In the genomic region with DNA sequence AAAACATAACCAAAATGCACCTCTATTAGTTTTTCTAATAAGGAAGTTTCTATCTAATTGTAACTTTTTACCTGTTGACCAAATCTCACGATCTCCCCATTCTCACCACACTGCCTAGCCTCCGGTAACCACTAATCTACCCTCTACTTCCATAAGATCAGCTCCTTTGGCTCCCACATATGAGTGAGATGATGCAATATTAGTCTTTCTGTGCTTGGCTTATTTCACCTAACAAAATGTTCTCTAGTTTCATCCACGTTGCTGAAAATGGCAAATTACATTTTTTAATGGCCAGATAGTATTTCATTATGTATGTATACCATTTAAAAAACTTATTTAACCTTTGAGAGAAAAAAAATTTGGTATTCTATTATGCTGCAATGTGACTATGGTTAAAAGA, we compare ENCODE assay signal across 31 cellular contexts.
"Had no signal": no experiment of that assay in that cellular context is flagged by ENCODE, and none has a peak within 500 bp of the region (broad histone marks: within the 10 kb centered on the region; RNA-seq: fewer than 3 reads in every experiment).

No MANE protein-coding gene starts in this region.

- H3K27me3 ChIP-seq: adrenal gland, body of pancreas, brain microvascular endothelial cell had no signal

- H3K36me3 ChIP-seq: adrenal gland, brain microvascular endothelial cell, breast epithelium had no signal

- ATAC-seq: activated CD8-positive, alpha-beta T cell treated with anti-CD3 and anti-CD28 coated beads for 36 hours; activated naive CD4-positive, alpha-beta T cell treated with anti-CD3 and anti-CD28 coated beads, Interleukin-2, amount 50 U/mL, for 72 hours; activated T-cell treated with anti-CD3 and anti-CD28 coated beads, Interleukin-2, amount 50 U/mL, for 4 hours; activated T-cell treated with anti-CD3 and anti-CD28 coated beads, Interleukin-2, amount 50 U/mL, for 72 hours; activated T-helper 17 cell treated with anti-CD3 and anti-CD28 coated beads, Interleukin-2, amount 50 U/mL, for 72 hours; body of pancreas had no signal

- H3K4me1 ChIP-seq: adrenal gland, body of pancreas, breast epithelium had no signal

- H3K4me3 ChIP-seq: adrenal gland, body of pancreas, breast epithelium had no signal

- DNase-seq: activated B cell treated with CpG ODN at 0.5 μM for 24 hours; activated CD4-positive, alpha-beta memory T cell treated with anti-CD3 and anti-CD28 coated beads for 36 hours; activated CD4-positive, alpha-beta T cell treated with anti-CD3 and anti-CD28 coated beads for 4 hours; activated CD4-positive, alpha-beta T cell treated with anti-CD3 and anti-CD28 coated beads, Interleukin-2, amount 10 ng/mL, durations not matched to agents 24 days and 14 days; activated CD4-positive, alpha-beta T cell treated with anti-CD3 and anti-CD28 coated beads, Interleukin-2, amount 50 U/mL, for 1 hour; activated CD4-positive, alpha-beta T cell treated with anti-CD3 and anti-CD28 coated beads, Interleukin-2, amount 50 U/mL, for 4 hours; activated CD4-positive, CD25-positive, alpha-beta regulatory T cell treated with anti-CD3 and anti-CD28 coated beads, Interleukin-2, amount 50 U/mL, for 72 hours; activated CD8-positive, alpha-beta memory T cell treated with anti-CD3 and anti-CD28 coated beads, Interleukin-2, amount 50 U/mL, for 4 hours; activated CD8-positive, alpha-beta T cell treated with anti-CD3 and anti-CD28 coated beads for 36 hours; activated effector memory CD4-positive, alpha-beta T cell treated with anti-CD3 and anti-CD28 coated beads, Interleukin-2, amount 50 U/mL, for 16 hours; activated gamma-delta T cell treated with Interleukin-2 at 50 U/mL for 16 hours; activated naive CD4-positive, alpha-beta T cell; activated naive CD4-positive, alpha-beta T cell treated with anti-CD3 and anti-CD28 coated beads for 36 hours; activated naive CD4-positive, alpha-beta T cell treated with anti-CD3 and anti-CD28 coated beads, Interleukin-2, amount 50 U/mL, for 16 hours; activated naive CD8-positive, alpha-beta T cell treated with anti-CD3 and anti-CD28 coated beads for 36 hours; activated T-cell treated with anti-CD3 and anti-CD28 coated beads for 4 hours; activated T-cell treated with anti-CD3 and anti-CD28 coated beads, Interleukin-2, amount 50 U/mL, for 1 hour; activated T-cell treated with anti-CD3 and anti-CD28 coated beads, Interleukin-2, amount 50 U/mL, for 4 hours; activated T-cell treated with anti-CD3 and anti-CD28 coated beads, Interleukin-2, amount 50 U/mL, for 72 hours; adrenal gland; amniotic stem cell; aorta; body of pancreas; brain microvascular endothelial cell; central memory CD4-positive, alpha-beta T cell; T-helper 2 cell; T-helper 9 cell had no signal

- H3K27ac ChIP-seq: adrenal gland, body of pancreas, brain microvascular endothelial cell, breast epithelium, VCaP had no signal

- H3K9me3 ChIP-seq: adrenal gland, body of pancreas, breast epithelium had no signal
